Comparison of ENCODE assay signal across 11 cellular contexts in genomic region chr17:36933174-36934143, GRCh38. TPM values are rescaled to one million over a fixed set of nuclear protein-coding genes. Genes with fewer than 3 reads are reported as not detected.
DNase-seq lines count a peak whose midpoint lies in the region; ATAC-seq and TF ChIP-seq lines count a peak whose summit lies in the region.
"Had no signal": no experiment of that assay in that cellular context is flagged by ENCODE, and none has a peak within 500 bp of the region (broad histone marks: within the 10 kb centered on the region; RNA-seq: fewer than 3 reads in every experiment).

No MANE protein-coding gene starts in this region.

- H3K4me1 ChIP-seq in ACC112 (ENCODE audit: control insufficient read depth, insufficient read depth, low read length, unreplicated experiment) (no peaks in the 10 kb centered on the region), colonic mucosa (peaks cover 46% of the 10 kb centered on the region), mucosa of descending colon (ENCODE audit: low read depth) (peaks cover 54% of the 10 kb centered on the region)

- TF ChIP-seq CTCF in colonic mucosa (IDR thresholded peaks at IDR 0.05) (no peak), mucosa of descending colon (IDR thresholded peaks at IDR 0.05) (no peak)

- H2AFZ ChIP-seq in ACC112 (ENCODE audit: low read length, unreplicated experiment): no peak overlapping the region

- no peaks in the 10 kb centered on the region for H3K36me3 ChIP-seq in ACC112 (ENCODE audit: insufficient read depth, low read length)
- H3K36me3 ChIP-seq in H7 (replicated peaks; ENCODE audit: control insufficient read depth, insufficient read depth, low read length): no peaks in the 10 kb centered on the region
- no peaks in the 10 kb centered on the region for H3K36me3 ChIP-seq in colonic mucosa
- no peaks in the 10 kb centered on the region for H3K36me3 ChIP-seq in mucosa of descending colon (ENCODE audit: low read depth)

- DNase-seq in H7: peak; percentile 71
- DNase-seq in colonic mucosa: peak; percentile 45
- DNase-seq in mucosa of descending colon: peak; percentile 28 to 50 (median 47)
- DNase-seq in stimulated activated CD4-positive, alpha-beta T cell treated with anti-CD3 and anti-CD28 coated beads, Interleukin-12 subunit alpha, Interleukin-12 subunit beta, amount 100 ng/mL, for 4 hours: no peak
- DNase-seq in hepatic stellate cell (ENCODE audit: low spot score): no peak
- DNase-seq: DMS 273 treated with DMSO at 0.1 percent for 48 hours, RPMI8226 had no signal

- ATAC-seq in mucosa of descending colon: peak; percentile 64
- ATAC-seq in GM21447 (IDR thresholded peaks at IDR 0.05; ENCODE audit: unreplicated experiment): no peak
- no peak for ATAC-seq in GM18517 (IDR thresholded peaks at IDR 0.05; ENCODE audit: unreplicated experiment)

- H3K27ac ChIP-seq in ACC112 (ENCODE audit: low read depth, low read length): no peak overlapping the region
- no peak overlapping the region for H3K27ac ChIP-seq in colonic mucosa

- H3K9ac ChIP-seq in colonic mucosa (ENCODE audit: low read depth in 2 of 2, low read length in 2 of 2): no peak overlapping the region

- H3K79me2 ChIP-seq in ACC112 (ENCODE audit: control insufficient read depth, insufficient read depth, low read length, unreplicated experiment): no peaks in the 10 kb centered on the region

- H3K4me3 ChIP-seq in ACC112 (ENCODE audit: low read depth, low read length): peak overlapping the region; percentile 55; the same call in 1 of the 2 replicates
- H3K4me3 ChIP-seq in H7 (ENCODE audit: insufficient read depth, low read depth, low read length): peak overlapping the region; percentile 2
- no peak overlapping the region for H3K4me3 ChIP-seq in colonic mucosa
- H3K4me3 ChIP-seq in mucosa of descending colon: no peak overlapping the region

- H3K9me3 ChIP-seq in colonic mucosa: no peaks in the 10 kb centered on the region
- H3K9me3 ChIP-seq in mucosa of descending colon: no peaks in the 10 kb centered on the region

- intact Hi-C loops in colonic mucosa (cut with DNase I): no loop called here
- intact Hi-C loops in mucosa of descending colon (cut with DNase I, micrococcal nuclease): no loop called here

- H3K27me3 ChIP-seq in ACC112 (ENCODE audit: insufficient read depth, low read length) (peaks cover 99% of the 10 kb centered on the region), H7 (ENCODE audit: control insufficient read depth, insufficient read depth, low read length) (peaks cover 92% of the 10 kb centered on the region), colonic mucosa (peaks cover 99% of the 10 kb centered on the region)

RNA-seq across cellular contexts. Expression of gene LHX1, which starts 3.8 kb away (rescaled TPM):
- 14.2 and 23.1 TPM in 2 replicates for total RNA-seq in H7 (2014; rRNA removed; shearing (Covaris generic))
- not detected for total RNA-seq in colonic mucosa
- not detected for total RNA-seq in mucosa of descending colon
- total RNA-seq: mononuclear cell had no signal

RNA-seq across cellular contexts. Expression of gene AATF, which starts 15.3 kb away (rescaled TPM):
- total RNA-seq in H7 (2014; rRNA removed; shearing (Covaris generic)): 65.4 and 74.7 TPM in 2 replicates
- total RNA-seq in colonic mucosa (10 to 100 TPM; 30.0 to 54.8 TPM), mucosa of descending colon (10 to 100 TPM; 35.6 to 47.2 (median 37.9) TPM)

Comparison
In these comparisons a context has a peak if more than half of its experiments do, and no peak if none do; other contexts are left out.
1. H3K4me3 ChIP-seq: peak in ACC112 (single experiment) and H7 (single experiment); none in colonic mucosa (single experiment) and mucosa of descending colon (single experiment).
2. DNase-seq: peak in H7 (single experiment), colonic mucosa (single experiment) and mucosa of descending colon (3 of 3); none in stimulated activated CD4-positive, alpha-beta T cell treated with anti-CD3 and anti-CD28 coated beads, Interleukin-12 subunit alpha, Interleukin-12 subunit beta, amount 100 ng/mL, for 4 hours (single experiment) and hepatic stellate cell (single experiment).
3. RNA of gene LHX1, which starts 3.8 kb away (total RNA-seq): 14.2 to 23.1 TPM in H7; not detected in colonic mucosa and not detected in mucosa of descending colon; every median in the first group is over 10 times any median in the second.